In the genomic region with DNA sequence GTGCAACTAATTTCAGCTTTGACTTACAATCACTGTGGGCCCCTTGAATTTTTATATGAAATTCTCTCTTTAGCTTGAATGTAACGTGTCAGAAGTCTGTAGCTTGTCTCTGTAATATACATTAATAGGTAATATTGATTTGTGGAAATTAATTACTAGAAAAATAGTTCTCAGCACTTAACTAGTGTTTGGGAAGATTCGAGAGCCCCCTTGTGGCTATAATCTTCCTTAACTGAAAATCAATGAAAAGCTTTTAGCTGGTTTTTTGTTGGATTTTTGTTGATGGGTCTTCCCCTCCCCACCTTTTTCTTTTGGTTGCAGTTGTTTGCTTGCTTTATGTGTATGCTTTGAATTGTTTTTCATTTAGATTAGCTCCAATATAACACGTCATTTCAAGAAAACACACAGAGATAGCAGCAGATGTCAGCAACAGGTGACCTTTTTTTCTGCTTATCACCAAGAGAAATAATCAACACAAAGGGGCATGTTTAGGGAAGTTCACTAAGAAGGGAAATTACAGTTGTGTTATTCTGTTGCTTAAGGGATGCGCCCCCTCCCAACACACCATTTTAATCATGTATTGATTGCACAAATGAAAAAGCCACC, we compare ENCODE assay signal across 8 cellular contexts.
DNase-seq lines count a peak whose midpoint lies in the region; ATAC-seq and TF ChIP-seq lines count a peak whose summit lies in the region.

No MANE protein-coding gene starts in this region.

- TF ChIP-seq CTCF in body of pancreas (IDR thresholded peaks at IDR 0.05): peak; percentile 6 to 60 (median 52)
- no peak for TF ChIP-seq CTCF in natural killer cell (IDR thresholded peaks at IDR 0.05)
- TF ChIP-seq CTCF in Calu3 (IDR thresholded peaks at IDR 0.05; ENCODE audit: unreplicated experiment): no peak

- no peak overlapping the region for H3K4me3 ChIP-seq in body of pancreas

- H3K4me3 Mint-ChIP-seq in natural killer cell: no peak overlapping the region
- no peak overlapping the region for H3K4me3 Mint-ChIP-seq in Calu3 (ENCODE audit: low read depth, unreplicated experiment)

- H3K27me3 Mint-ChIP-seq in natural killer cell (ENCODE audit: low read depth in 2 of 2) (no peaks in the 10 kb centered on the region), Calu3 (ENCODE audit: unreplicated experiment) (no peaks in the 10 kb centered on the region)

- no peaks in the 10 kb centered on the region for H3K27me3 ChIP-seq in body of pancreas

- CTCF ChIA-PET in Calu3 (lab: Charles Lee): interaction anchor here (1.3 kb wide), 1 partner anchor 797 kb away, joined by 8 read pairs; no protein-coding TSS in a partner anchor

- ATAC-seq in body of pancreas: no peak
- no peak for ATAC-seq in natural killer cell

- peaks cover 8% of the 10 kb centered on the region for H3K4me1 ChIP-seq in body of pancreas

- H3K27ac ChIP-seq in body of pancreas: no peak overlapping the region

- no peaks in the 10 kb centered on the region for H3K36me3 ChIP-seq in body of pancreas (replicated peaks in 1 of 2; ENCODE audit: insufficient read depth in 1 of 2, low read depth in 2 of 2)

- WGBS in body of pancreas, 2 donors: 9% methylated on average over 4 of the region's 4 CpGs

- DNase-seq in Caki2 (ENCODE audit: low read depth): peak; percentile 12
- peak; percentile 23 to 38 for DNase-seq in Kasumi-1 (lab: John Stamatoyannopoulos, UW)
- no peak for DNase-seq in body of pancreas
- DNase-seq in medulla oblongata (ENCODE audit: extremely low spot score): peak; percentile 31
- DNase-seq in islet precursor cell: no peak
- no peak for DNase-seq in GM19238 (ENCODE audit: insufficient read length, low spot score)
- DNase-seq in natural killer cell: no peak
- no peak for DNase-seq in Calu3

- H3K36me3 Mint-ChIP-seq in natural killer cell (no peaks in the 10 kb centered on the region), Calu3 (ENCODE audit: insufficient read depth, unreplicated experiment) (no peaks in the 10 kb centered on the region)

- H3K9me3 ChIP-seq in body of pancreas: no peaks in the 10 kb centered on the region

- TF ChIP-seq POLR2A in body of pancreas (IDR thresholded peaks at IDR 0.05): no peak

- H3K9me3 Mint-ChIP-seq in natural killer cell (peaks cover 4 to 5% of the 10 kb centered on the region in 2 donors), Calu3 (ENCODE audit: low read depth, unreplicated experiment) (no peaks in the 10 kb centered on the region)

- H3K27ac Mint-ChIP-seq in natural killer cell (no peak overlapping the region), Calu3 (ENCODE audit: unreplicated experiment) (no peak overlapping the region)

- no peaks in the 10 kb centered on the region for H3K4me1 Mint-ChIP-seq in natural killer cell
- no peaks in the 10 kb centered on the region for H3K4me1 Mint-ChIP-seq in Calu3 (ENCODE audit: low read depth, unreplicated experiment)

- in situ Hi-C loops in Caki2 (cut with HindIII; ENCODE audit: low pct_unique_long_range_greater_than_20kb, low sequenced_read_pairs): no loop called here

- intact Hi-C loops in body of pancreas (cut with DNase I): loop anchor here (10.0 kb wide), 1 partner anchor 803 kb away; no protein-coding TSS in a partner anchor
- intact Hi-C loops in natural killer cell (cut with micrococcal nuclease): no loop called here
- intact Hi-C loops in Calu3 (cut with micrococcal nuclease; ENCODE audit: unreplicated experiment): loop anchor here (2.0 to 10.0 kb wide), 2 partner anchors 673 to 797 kb away; no protein-coding TSS in a partner anchor

- no TSS peak for BruUV-seq in Calu3 (replicated peaks; lab: Mats Ljungman, UMichigan)

Comparison
In these comparisons a context has a peak if more than half of its experiments do, and no peak if none do; other contexts are left out.
1. DNase-seq: peak in Caki2 (single experiment), Kasumi-1 (2 of 2) and medulla oblongata (single experiment); none in body of pancreas (0 of 4), islet precursor cell (single experiment), GM19238 (single experiment), natural killer cell (single experiment) and Calu3 (single experiment).
2. CTCF ChIP-seq: peak in body of pancreas (7 of 7); none in natural killer cell (single experiment) and Calu3 (single experiment).